Comparison of ENCODE assay signal across 11 cellular contexts in genomic region chr11:2099523-2100316, GRCh38. TPM values are rescaled to one million over a fixed set of nuclear protein-coding genes. Genes with fewer than 3 reads are reported as not detected.
DNase-seq lines count a peak whose midpoint lies in the region; ATAC-seq, FAIRE-seq and TF ChIP-seq lines count a peak whose summit lies in the region.
"Had no signal": no experiment of that assay in that cellular context is flagged by ENCODE, and none has a peak within 500 bp of the region (broad histone marks: within the 10 kb centered on the region; RNA-seq: fewer than 3 reads in every experiment).

No MANE protein-coding gene starts in this region.

- peaks cover 3 to 27% of the 10 kb centered on the region in 2 donors for H3K4me1 ChIP-seq in lung (ENCODE audit: control insufficient read depth in 2 of 2, insufficient read depth in 2 of 2, low read length in 2 of 2)

- TF ChIP-seq CTCF in MCF 10A (IDR thresholded peaks at IDR 0.05; ENCODE audit: unreplicated experiment) (no peak), lung (IDR thresholded peaks at IDR 0.05; ENCODE audit: control extremely low read depth, extremely low read depth) (no peak)

- no peak overlapping the region for H3K4me3 ChIP-seq in lung

- no peak overlapping the region for H3K4me3 Mint-ChIP-seq in MCF 10A (ENCODE audit: unreplicated experiment)
- H3K4me3 Mint-ChIP-seq: CD8-positive, alpha-beta memory T cell had no signal

- H3K4me1 Mint-ChIP-seq in MCF 10A (ENCODE audit: insufficient read depth, unreplicated experiment) = peaks cover 16% of the 10 kb centered on the region

- no peak for TF ChIP-seq POLR2A in GM12891 (IDR thresholded peaks at IDR 0.05; ENCODE audit: low read depth, low read length)

- peaks cover 20% of the 10 kb centered on the region for H3K27me3 Mint-ChIP-seq in MCF 10A (ENCODE audit: insufficient read depth, unreplicated experiment)

- no peak for FAIRE-seq in GM12891 (lab: Jason Lieb, UNC)
- FAIRE-seq: RCC 7860 had no signal

- BruUV-seq in MCF 10A (replicated peaks; lab: Mats Ljungman, UMichigan) = no TSS peak

- H3K9me3 Mint-ChIP-seq in MCF 10A (ENCODE audit: unreplicated experiment) = peaks cover 8% of the 10 kb centered on the region
- H3K9me3 Mint-ChIP-seq: CD8-positive, alpha-beta memory T cell had no signal

- intact Hi-C loops in MCF 10A (cut with micrococcal nuclease) = no loop called here

- no peaks in the 10 kb centered on the region for H3K36me3 Mint-ChIP-seq in MCF 10A (ENCODE audit: insufficient read depth, unreplicated experiment)
- H3K36me3 Mint-ChIP-seq: CD8-positive, alpha-beta memory T cell had no signal

- WGBS in lung, 2 donors = 54 to 71% methylated on average over 19 to 20 of the region's 20 CpGs

- POLR2A ChIA-PET in MCF 10A (lab: Yijun Ruan, JAX) = no interaction called here

- DNase-seq in COLO668 (lab: John Stamatoyannopoulos, UW; ENCODE audit: unreplicated experiment) (peak; percentile 31), NCI-H1092 treated with DMSO at 0.1 percent for 48 hours (lab: John Stamatoyannopoulos, UW) (peak; percentile 69), MCF 10A (ENCODE audit: unreplicated experiment) (peak; percentile 81), lung (ENCODE audit: low spot score) (peak; percentile 52), SW 1271 (lab: John Stamatoyannopoulos, UW) (no peak), SIG-M5 (lab: John Stamatoyannopoulos, UW) (no peak), GM12891 (ENCODE audit: insufficient read length, low spot score) (no peak)
- DNase-seq: hypothalamus had no signal

- no peak for ATAC-seq in lung (ENCODE audit: insufficient read depth, low FRiP score)
- ATAC-seq in GM18498 (IDR thresholded peaks at IDR 0.05; ENCODE audit: unreplicated experiment) = no peak

- H3K27ac Mint-ChIP-seq in MCF 10A (ENCODE audit: low read depth, unreplicated experiment) = no peak overlapping the region

- H3K9me3 ChIP-seq in lung (ENCODE audit: control insufficient read depth in 2 of 2, insufficient read depth in 1 of 2, low read length in 1 of 2) = no peaks in the 10 kb centered on the region

- no peaks in the 10 kb centered on the region for H3K36me3 ChIP-seq in lung (ENCODE audit: control insufficient read depth in 2 of 2, insufficient read depth in 2 of 2, low read length in 2 of 2)

- H3K27ac ChIP-seq in lung (ENCODE audit: low read depth in 1 of 2, low read length in 1 of 2) = peak overlapping the region in 1 of 2 donors; percentile 41

- CTCF ChIA-PET in MCF 10A (lab: Yijun Ruan, JAX) = interaction anchor here (0.7 to 2.5 kb wide), 4 partner anchors 50 to 406 kb away, joined by 3 to 11 read pairs (median 8); no protein-coding TSS in a partner anchor

- no peaks in the 10 kb centered on the region for H3K27me3 ChIP-seq in lung (ENCODE audit: control insufficient read depth, insufficient read depth)

TF ChIP-seq in GM12891, 5 proteins besides CTCF, POLR2A, EP300 and RAD21:
- no peak for TF ChIP-seq PAX5 (IDR thresholded peaks at IDR 0.05; ENCODE audit: insufficient read depth, low read length, severe bottlenecking)
- TF ChIP-seq TAF1 (IDR thresholded peaks at IDR 0.05; ENCODE audit: low read depth, low read length) = no peak
- TF ChIP-seq POLR2AphosphoS5 (IDR thresholded peaks at IDR 0.05; ENCODE audit: low read depth, low read length) = no peak
- no peak for TF ChIP-seq POU2F2 (IDR thresholded peaks at IDR 0.05; ENCODE audit: low read depth, low read length)
- no peak for TF ChIP-seq SPI1 (IDR thresholded peaks at IDR 0.05; ENCODE audit: low read depth, low read length)

RNA-seq across cellular contexts. Expression of gene IGF2, which starts 39.5 kb away (rescaled TPM):
- 0.29 and 0.35 TPM in 2 replicates for total RNA-seq in MCF 10A (2022)
- 10 to 100 TPM; 23.5 to 87.7 TPM for total RNA-seq in lung
- polyA plus RNA-seq in lung = 1 to 10 TPM; 2.9 to 7.8 TPM
- not detected for polyA plus RNA-seq in GM12891 (2012; ENCODE audit: low read depth, missing spikeins)
- polyA plus RNA-seq: CD8-positive, alpha-beta memory T cell had no signal

Comparison
In these comparisons a context has a peak if more than half of its experiments do, and no peak if none do; other contexts are left out.
1. DNase-seq: peak in COLO668 (single experiment), NCI-H1092 treated with DMSO at 0.1 percent for 48 hours (single experiment), MCF 10A (single experiment) and lung (single experiment); none in SW 1271 (0 of 2), SIG-M5 (single experiment) and GM12891 (single experiment).
2. RNA of gene IGF2, which starts 39.5 kb away (total RNA-seq): 23.5 to 87.7 TPM in lung; 0.29 to 0.35 TPM in MCF 10A; every median in the first group is over 10 times any median in the second.